ENCODE assay signal across 8 cellular contexts in genomic region chr21:18041012-18041411, GRCh38.
DNase-seq lines count a peak whose midpoint lies in the region; ATAC-seq, FAIRE-seq and TF ChIP-seq lines count a peak whose summit lies in the region.

No MANE protein-coding gene starts in this region.

- H3K27me3 ChIP-seq in RWPE2 (ENCODE audit: insufficient read depth, poor library complexity, severe bottlenecking) (peaks cover 6% of the 10 kb centered on the region), breast epithelium (no peaks in the 10 kb centered on the region)

- FAIRE-seq in GM19239 (lab: Jason Lieb, UNC): no peak

- H3K4me1 ChIP-seq in RWPE2 (ENCODE audit: insufficient read depth, poor library complexity, severe bottlenecking): no peaks in the 10 kb centered on the region
- no peaks in the 10 kb centered on the region for H3K4me1 ChIP-seq in breast epithelium

- no peaks in the 10 kb centered on the region for H3K36me3 ChIP-seq in RWPE2 (ENCODE audit: low read depth)
- H3K36me3 ChIP-seq in breast epithelium: no peaks in the 10 kb centered on the region

- no peaks in the 10 kb centered on the region for H3K9me3 ChIP-seq in RWPE2 (ENCODE audit: severe bottlenecking)
- H3K9me3 ChIP-seq in breast epithelium: no peaks in the 10 kb centered on the region

- H3K4me3 ChIP-seq in RWPE2 (ENCODE audit: severe bottlenecking) (no peak overlapping the region), breast epithelium (no peak overlapping the region)

- TF ChIP-seq CTCF in RWPE2 (IDR thresholded peaks at IDR 0.05; ENCODE audit: poor library complexity, severe bottlenecking) (peak; percentile 64), breast epithelium (IDR thresholded peaks at IDR 0.05) (no peak)

- ATAC-seq in GM18867 (IDR thresholded peaks at IDR 0.05; ENCODE audit: unreplicated experiment) (peak; percentile 66), RWPE2 (ENCODE audit: low read depth) (peak; percentile 61; the same call in 2 of the 3 replicates), HG03135 (IDR thresholded peaks at IDR 0.05; ENCODE audit: unreplicated experiment) (no peak)

- no peak for TF ChIP-seq POLR2A in breast epithelium (IDR thresholded peaks at IDR 0.05)

- DNase-seq in KG1 (lab: John Stamatoyannopoulos, UW) (peak; percentile 13), RWPE2 (ENCODE audit: low spot score) (no peak), iPS-NIHi11 (ENCODE audit: low spot score) (peak; percentile 30), GM19239 (ENCODE audit: insufficient read length, low spot score) (no peak), breast epithelium (ENCODE audit: low spot score in 2 of 2) (no peak)
- DNase-seq in effector CD4-positive, alpha-beta T cell: no peak

- H3K27ac ChIP-seq in RWPE2 (ENCODE audit: poor library complexity, severe bottlenecking) (no peak overlapping the region), breast epithelium (no peak overlapping the region)

- intact Hi-C loops in breast epithelium (cut with DNase I; ENCODE audit: low total_unique reads): no loop called here

Comparison
In these comparisons a context has a peak if more than half of its experiments do, and no peak if none do; other contexts are left out.
1. DNase-seq: peak in KG1 (single experiment) and iPS-NIHi11 (single experiment); none in RWPE2 (single experiment), GM19239 (single experiment), breast epithelium (0 of 2) and effector CD4-positive, alpha-beta T cell (single experiment).